ENCODE assay signal across 29 cellular contexts in the genomic region with DNA sequence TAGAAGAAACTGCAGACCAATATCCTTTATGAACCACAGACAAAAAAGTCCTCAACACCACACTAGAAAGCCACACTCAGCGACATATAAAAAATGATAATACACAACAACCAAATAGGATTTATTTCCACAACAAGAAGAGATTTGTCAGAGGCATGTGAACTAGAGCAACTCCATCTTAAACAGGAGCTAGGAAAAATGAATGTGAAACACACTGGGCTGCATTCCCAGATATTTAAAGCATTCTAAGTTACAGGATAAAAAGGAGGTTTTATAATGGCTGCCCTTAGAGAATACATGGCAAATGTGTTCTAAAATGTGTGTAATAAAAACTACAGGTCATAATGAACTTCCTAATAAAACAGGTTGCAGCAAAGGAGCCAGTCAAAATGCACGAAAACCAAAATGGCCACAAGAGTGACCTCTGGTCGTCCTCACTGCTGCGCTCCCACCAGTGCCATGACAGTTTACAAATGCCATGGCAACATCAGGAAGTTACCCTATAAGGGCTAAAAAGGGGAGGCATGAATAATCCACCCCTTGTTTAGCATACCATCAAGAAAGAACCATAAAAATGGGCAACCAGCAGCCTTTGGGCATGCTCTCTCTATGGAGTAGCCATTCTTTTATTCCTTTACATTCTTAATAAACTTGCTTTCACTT. TPM values are rescaled to one million over a fixed set of nuclear protein-coding genes. Genes with fewer than 3 reads are reported as not detected.
DNase-seq lines count a peak whose midpoint lies in the region; ATAC-seq, FAIRE-seq and TF ChIP-seq lines count a peak whose summit lies in the region.
"Had no signal": no experiment of that assay in that cellular context is flagged by ENCODE, and none has a peak within 500 bp of the region (broad histone marks: within the 10 kb centered on the region; RNA-seq: fewer than 3 reads in every experiment).

No MANE protein-coding gene starts in this region.

- no peak overlapping the region for H2BK20ac ChIP-seq in H1 (ENCODE audit: low read length)

- H2AK5ac ChIP-seq in H1 (ENCODE audit: low read depth, low read length) (no peak overlapping the region), neuronal stem cell (ENCODE audit: low read depth, low read length) (no peak overlapping the region)

- H3K23ac ChIP-seq in H1 (ENCODE audit: insufficient read length) (no peak overlapping the region), neuronal stem cell (ENCODE audit: low read depth, low read length, poor library complexity) (no peak overlapping the region)

- no peaks in the 10 kb centered on the region for H4K20me1 ChIP-seq in H1 (replicated peaks in 1 of 2; ENCODE audit: control insufficient read depth in 1 of 2, insufficient read depth in 2 of 2, low read length in 2 of 2)
- H4K20me1 ChIP-seq: BLaER1 had no signal

- POLR2A ChIA-PET in H1 (lab: Charles Lee; ENCODE audit: partially characterized antibody): no interaction called here

- H3K14ac ChIP-seq in H1 (ENCODE audit: insufficient read length) (no peak overlapping the region), neuronal stem cell (ENCODE audit: low read length) (no peak overlapping the region)

- no peak for TF ChIP-seq POLR2A in H1 (IDR thresholded peaks at IDR 0.05; ENCODE audit: control extremely low read depth in 1 of 2, low read depth in 2 of 2, low read length in 2 of 2)

- ATAC-seq in HG02938 (IDR thresholded peaks at IDR 0.05; ENCODE audit: unreplicated experiment) (no peak), HG02588 (IDR thresholded peaks at IDR 0.05; ENCODE audit: unreplicated experiment) (no peak)
- ATAC-seq: GM12878 had no signal

- H3K4me2 ChIP-seq in H1 (ENCODE audit: insufficient read depth in 1 of 2, low read depth in 2 of 2, low read length in 2 of 2) (no peak overlapping the region), neuronal stem cell (ENCODE audit: insufficient read depth, low read length, poor library complexity, severe bottlenecking) (no peak overlapping the region)
- H3K4me2 ChIP-seq: BLaER1 had no signal

- H3K9me3 ChIP-seq in H1 (ENCODE audit: insufficient read depth in 2 of 2, low read depth in 1 of 2, low read length in 1 of 2) (no peaks in the 10 kb centered on the region), neuronal stem cell (replicated peaks in 1 of 2; ENCODE audit: control insufficient read depth in 2 of 2, insufficient read depth in 1 of 2, low read depth in 1 of 2, low read length in 2 of 2) (no peaks in the 10 kb centered on the region)
- H3K9me3 ChIP-seq: BE2C, BLaER1 had no signal

- DNase-seq in SK-MEL-5 (ENCODE audit: low read depth, low spot score) (peak; percentile 10), H1 (ENCODE audit: low read depth in 1 of 2, low spot score in 2 of 2) (no peak), neuronal stem cell (ENCODE audit: low spot score) (no peak), H7 (no peak)
- DNase-seq: 8988T; ACHN; BE2C; C1 segment of cervical spinal cord; CD4-positive, alpha-beta memory T cell; CD4-positive, CD25-positive, alpha-beta regulatory T cell; CD8-positive, alpha-beta memory T cell; COR-L47; DMS 273 treated with DMSO at 0.1 percent for 48 hours; DMS153; DMS53; DMS79; DND-41; EL; GDM1 had no signal

- H4K91ac ChIP-seq in H1 (replicated peaks; ENCODE audit: insufficient read length, low read length) (no peak overlapping the region), neuronal stem cell (ENCODE audit: low read depth, low read length, poor library complexity) (no peak overlapping the region)

- WGBS in H1 (ENCODE audit: extremely low coverage in 1 of 2, insufficient coverage in 1 of 2, insufficient read length in 1 of 2, insufficient replicate concordance in 2 of 2, low coverage in 1 of 2, low lambda C conversion rate in 2 of 2, missing lambda C conversion rate in 1 of 2), 2 experiments: 94% methylated on average over 4 of the region's 4 CpGs; no CpG with 5 or more reads in 1 of the 2 experiments
- no CpG with 5 or more reads among the region's 4 CpGs for WGBS in neuronal stem cell (ENCODE audit: extremely low coverage in 2 of 2, insufficient read length in 2 of 2, insufficient replicate concordance in 1 of 2), 2 donors

- H2BK12ac ChIP-seq in H1 (ENCODE audit: low read depth, low read length) (no peak overlapping the region), neuronal stem cell (ENCODE audit: low read length) (no peak overlapping the region)

- H4K8ac ChIP-seq in H1 (ENCODE audit: extremely low read depth, insufficient read depth, low read length) (no peak overlapping the region), neuronal stem cell (ENCODE audit: low read depth, low read length) (no peak overlapping the region)

- no peak for TF ChIP-seq EP300 in H1 (IDR thresholded peaks at IDR 0.05; ENCODE audit: borderline replicate concordance in 1 of 2, low read depth in 2 of 2, low read length in 2 of 2)

- H2AFZ ChIP-seq in H1 (ENCODE audit: low read length) (no peak overlapping the region), neuronal stem cell (ENCODE audit: low read length) (peak overlapping the region; percentile 18)

- H3K4me1 ChIP-seq in H1 (replicated peaks in 1 of 4; ENCODE audit: control insufficient read depth in 3 of 4, insufficient read depth in 4 of 4, low read length in 3 of 4): peaks cover 0 to 3% (median 3%) of the 10 kb centered on the region in 4 experiments; a peak in 2 of 7 replicates
- H3K4me1 ChIP-seq in neuronal stem cell (ENCODE audit: control insufficient read depth in 2 of 2, insufficient read depth in 1 of 2, low read depth in 1 of 2, low read length in 2 of 2): no peaks in the 10 kb centered on the region
- H3K4me1 ChIP-seq: BE2C, BLaER1 had no signal

- no peak for TF ChIP-seq CTCF in H1 (IDR thresholded peaks at IDR 0.05; ENCODE audit: control extremely low read depth in 1 of 3, insufficient read depth in 1 of 3, low read depth in 1 of 3, low read length in 3 of 3)

- no peaks in the 10 kb centered on the region for H3K23me2 ChIP-seq in H1 (ENCODE audit: low read depth, low read length)

- peak; percentile 66 for FAIRE-seq in H1 (lab: Jason Lieb, UNC)
- FAIRE-seq: A204.1, GM12878, GM12892, GM18507 had no signal

- no peak for TF ChIP-seq RAD21 in H1 (IDR thresholded peaks at IDR 0.05 in 1 of 2, conservative IDR thresholded peaks at IDR 0.05 in 1 of 2; ENCODE audit: low read depth in 2 of 2, low read length in 2 of 2)

- H3K79me1 ChIP-seq in H1 (ENCODE audit: low read depth, low read length) (no peaks in the 10 kb centered on the region), neuronal stem cell (ENCODE audit: low read depth, low read length) (no peaks in the 10 kb centered on the region)

- no peak overlapping the region for H3K56ac ChIP-seq in H1 (replicated peaks; ENCODE audit: insufficient read length, low read depth, low read length)

- H3K18ac ChIP-seq in H1 (ENCODE audit: extremely low read depth, low read length): no peak overlapping the region
- no peak overlapping the region for H3K18ac ChIP-seq in neuronal stem cell (ENCODE audit: low read length)

- H2BK15ac ChIP-seq in H1 (ENCODE audit: low read length) (no peak overlapping the region), neuronal stem cell (ENCODE audit: low read length) (no peak overlapping the region)

- no peak overlapping the region for H2BK120ac ChIP-seq in H1 (replicated peaks; ENCODE audit: low read depth, low read length)
- no peak overlapping the region for H2BK120ac ChIP-seq in neuronal stem cell (ENCODE audit: low read depth, low read length)

- H3K36me3 ChIP-seq in H1 (ENCODE audit: control insufficient read depth in 2 of 4, insufficient read depth in 4 of 4, low read length in 3 of 4): no peaks in the 10 kb centered on the region
- no peaks in the 10 kb centered on the region for H3K36me3 ChIP-seq in neuronal stem cell (replicated peaks in 1 of 2; ENCODE audit: control insufficient read depth in 2 of 2, insufficient read depth in 2 of 2, low read length in 2 of 2)
- no peaks in the 10 kb centered on the region for H3K36me3 ChIP-seq in H7 (replicated peaks; ENCODE audit: control insufficient read depth, insufficient read depth, low read length)
- H3K36me3 ChIP-seq: BE2C, BLaER1 had no signal

- H3K4ac ChIP-seq in H1 (replicated peaks; ENCODE audit: insufficient read length, low read depth, low read length) (no peak overlapping the region), neuronal stem cell (ENCODE audit: low read length) (no peak overlapping the region)

- no peaks in the 10 kb centered on the region for H3K27me3 ChIP-seq in H1 (replicated peaks in 1 of 4; ENCODE audit: control insufficient read depth in 3 of 4, extremely low read depth in 1 of 4, insufficient read depth in 3 of 4, low read length in 3 of 4)
- H3K27me3 ChIP-seq in neuronal stem cell (ENCODE audit: control insufficient read depth in 3 of 3, insufficient read depth in 3 of 3, low read depth in 1 of 3, low read length in 3 of 3): no peaks in the 10 kb centered on the region
- no peaks in the 10 kb centered on the region for H3K27me3 ChIP-seq in H7 (ENCODE audit: control insufficient read depth, insufficient read depth, low read length)
- H3K27me3 ChIP-seq: BE2C, BLaER1 had no signal

- CTCF ChIA-PET in H1 (lab: Charles Lee; ENCODE audit: partially characterized antibody): interaction anchor here (1.0 kb wide), 1 partner anchor 20 kb away, joined by 3 read pairs; no protein-coding TSS in a partner anchor

- H3K4me3 ChIP-seq in H1 (ENCODE audit: extremely low read depth in 1 of 4, insufficient read depth in 2 of 4, low read depth in 3 of 4, low read length in 4 of 4): no peak overlapping the region
- H3K4me3 ChIP-seq in neuronal stem cell (ENCODE audit: low read length in 2 of 2): no peak overlapping the region
- no peak overlapping the region for H3K4me3 ChIP-seq in H7 (ENCODE audit: insufficient read depth, low read depth, low read length)
- H3K4me3 ChIP-seq: BLaER1, GM12878 had no signal

- H4K5ac ChIP-seq in H1 (ENCODE audit: insufficient read length, low read depth, low read length): no peak overlapping the region

- in situ Hi-C loops in SK-MEL-5 (cut with HindIII; ENCODE audit: low pct_unique_long_range_greater_than_20kb, low sequenced_read_pairs): no loop called here

- H3K79me2 ChIP-seq in H1 (ENCODE audit: control insufficient read depth in 1 of 2, insufficient read depth in 2 of 2, low read length in 2 of 2): no peaks in the 10 kb centered on the region

- no peak overlapping the region for H2BK5ac ChIP-seq in H1 (ENCODE audit: low read depth, low read length)
- H2BK5ac ChIP-seq in neuronal stem cell (ENCODE audit: low read length): no peak overlapping the region

- no peak overlapping the region for H3K27ac ChIP-seq in H1 (ENCODE audit: low read depth, low read length)
- H3K27ac ChIP-seq in neuronal stem cell (replicated peaks; ENCODE audit: low read length): no peak overlapping the region
- H3K27ac ChIP-seq: BLaER1 had no signal

- H3K9ac ChIP-seq in H1 (replicated peaks in 1 of 4; ENCODE audit: extremely low read depth in 1 of 4, low read depth in 3 of 4, low read length in 3 of 4) (no peak overlapping the region), neuronal stem cell (ENCODE audit: low read depth, low read length, poor library complexity) (no peak overlapping the region)
- H3K9ac ChIP-seq: BLaER1 had no signal

RNA-seq across cellular contexts. Expression of a gene that starts 21.8 kb away (rescaled TPM):
- 1.9 and 2.8 TPM in 2 replicates for total RNA-seq in SK-MEL-5 (2014; rRNA removed; shearing (Covaris generic))
- 0.82 and 1.8 TPM in 2 replicates for polyA plus RNA-seq in SK-MEL-5 (2015; cell fraction: cytosol; rRNA removed)
- 0.72 and 0.89 TPM in 2 replicates for polyA plus RNA-seq in SK-MEL-5 (2015; cell fraction: nucleus; rRNA removed)
- total RNA-seq in H1 (2021; fragmentation: NEBNext Ultra II Directional; extraction: Animal tissue kit (Norgen Biotek cat#: 25700)): 0.17 and 0.25 TPM in 2 replicates
- polyA plus RNA-seq in H1 (2011; rRNA removed): not detected in 2 replicates
- polyA plus RNA-seq in H1 (2011; cell fraction: cytosol; rRNA removed): not detected
- not detected for polyA plus RNA-seq in H1 (2011; cell fraction: nucleus; rRNA removed)
- not detected in 4 replicates for polyA plus RNA-seq in H1 (2012, experiment 1 of 2)
- polyA plus RNA-seq in H1 (2012, experiment 2 of 2): not detected
- polyA plus RNA-seq in H1 (2013, experiment 1 of 2): 0.34 TPM
- polyA plus RNA-seq in H1 (2013, experiment 2 of 2): 0.33 TPM
- 0.10 TPM in 1 of 2 replicates, not detected in the other for polyA minus RNA-seq in H1 (2011; rRNA and poly(A)+ RNA removed)
- polyA minus RNA-seq in H1 (2011; cell fraction: cytosol; rRNA and poly(A)+ RNA removed): not detected
- polyA minus RNA-seq in H1 (2011; cell fraction: nucleus; rRNA and poly(A)+ RNA removed): not detected
- not detected for polyA plus RNA-seq in neuronal stem cell (2013, experiment 1 of 2)
- polyA plus RNA-seq in neuronal stem cell (2013, experiment 2 of 2): not detected
- total RNA-seq in H7 (2014; rRNA removed; shearing (Covaris generic)): not detected in 2 replicates
- total RNA-seq: CD4-positive, alpha-beta memory T cell; CD4-positive, CD25-positive, alpha-beta regulatory T cell; CD8-positive, alpha-beta memory T cell; G401; GM12878 had no signal
- polyA plus RNA-seq: AG04450; CD14-positive monocyte; CD4-positive, alpha-beta memory T cell; CD4-positive, CD25-positive, alpha-beta regulatory T cell; CD8-positive, alpha-beta memory T cell had no signal
